Comparison of ENCODE assay signal across 20 cellular contexts in genomic region chr2:60837123-60837522, GRCh38. TPM values are rescaled to one million over a fixed set of nuclear protein-coding genes. Genes with fewer than 3 reads are reported as not detected.
A peak's percentile ranks its signal among the peaks of the same experiment; 100 is the strongest.
DNase-seq lines count a peak whose midpoint lies in the region; ATAC-seq, FAIRE-seq and TF ChIP-seq lines count a peak whose summit lies in the region.
"Had no signal": no experiment of that assay in that cellular context is flagged by ENCODE, and none has a peak within 500 bp of the region (broad histone marks: within the 10 kb centered on the region; RNA-seq: fewer than 3 reads in every experiment).

No MANE protein-coding gene starts in this region.

- no peak overlapping the region for H3K4me2 ChIP-seq in K562 (ENCODE audit: insufficient read depth, low read length)

- H3K27me3 ChIP-seq in K562 (ENCODE audit: control insufficient read depth in 2 of 2, insufficient read depth in 2 of 2, low read length in 2 of 2) (peaks cover 4 to 23% of the 10 kb centered on the region in 2 experiments; a peak in 4 of 5 replicates), esophagus muscularis mucosa (peaks cover 0 to 5% (median 0%) of the 10 kb centered on the region in 4 donors)
- H3K27me3 ChIP-seq: body of pancreas, right lobe of liver, suprapubic skin had no signal

- CTCF ChIA-PET in K562 (lab: Yijun Ruan, JAX; ENCODE audit: low intra/inter-chr PET ratio) = no interaction called here

- BruUV-seq in K562 (replicated peaks; lab: Mats Ljungman, UMichigan) = no TSS peak

- H3K9me1 ChIP-seq in K562 (ENCODE audit: control insufficient read depth, insufficient read depth, low read length) = no peaks in the 10 kb centered on the region

- no peak for FAIRE-seq in K562 (lab: Jason Lieb, UNC)
- FAIRE-seq: HTR-8/SVneo had no signal

- TF ChIP-seq RAD21 in K562 (CRISPR knock-in tag; conservative IDR thresholded peaks at IDR 0.05 in 1 of 2, IDR thresholded peaks at IDR 0.05 in 1 of 2) = no peak

- TF ChIP-seq POLR2A in K562 (conservative IDR thresholded peaks at IDR 0.05) = no peak
- no peak for TF ChIP-seq POLR2A in esophagus muscularis mucosa (IDR thresholded peaks at IDR 0.05; ENCODE audit: low read depth)

- POLR2A ChIA-PET in K562 (lab: Yijun Ruan, JAX) = interaction anchor here (0.9 to 1.3 kb wide), 5 partner anchors 7 to 44 kb away, joined by 3 to 5 read pairs (median 4); partner anchors contain the start of gene REL

- no peaks in the 10 kb centered on the region for H3K79me2 ChIP-seq in K562 (ENCODE audit: control insufficient read depth, insufficient read depth, low read length)

- WGBS in K562 (ENCODE audit: insufficient coverage, low coverage, missing lambda C conversion rate) = 0% methylated on average over 1 of the region's 1 CpG
- WGBS in esophagus muscularis mucosa = 86% methylated on average over 1 of the region's 1 CpG

- ATAC-seq in GM18502 (IDR thresholded peaks at IDR 0.05; ENCODE audit: poor library complexity, unreplicated experiment) (peak; percentile 21), GM21390 (IDR thresholded peaks at IDR 0.05; ENCODE audit: unreplicated experiment) (peak; percentile 23), HG03095 (IDR thresholded peaks at IDR 0.05; ENCODE audit: unreplicated experiment) (peak; percentile 23), K562 (no peak)
- ATAC-seq: activated naive CD4-positive, alpha-beta T cell treated with anti-CD3 and anti-CD28 coated beads, Interleukin-2, amount 50 U/mL, for 72 hours; body of pancreas; Panc1; right lobe of liver had no signal

- H3K27ac ChIP-seq in K562 (ENCODE audit: extremely low read depth, low read depth, low read length) = no peak overlapping the region
- no peak overlapping the region for H3K27ac ChIP-seq in esophagus muscularis mucosa (replicated peaks in 1 of 4)
- H3K27ac ChIP-seq: body of pancreas, right lobe of liver, suprapubic skin had no signal

- H3K4me1 ChIP-seq in K562 (replicated peaks in 1 of 2; ENCODE audit: control insufficient read depth in 2 of 2, insufficient read depth in 2 of 2, low read length in 2 of 2) = no peaks in the 10 kb centered on the region
- no peaks in the 10 kb centered on the region for H3K4me1 ChIP-seq in esophagus muscularis mucosa
- H3K4me1 ChIP-seq: body of pancreas, right lobe of liver, suprapubic skin had no signal

- in situ Hi-C loops in K562 (cut with MboI) = no loop called here

- H2AFZ ChIP-seq in K562 (ENCODE audit: low read depth, low read length) = no peak overlapping the region

- no peak overlapping the region for H3K9ac ChIP-seq in K562 (ENCODE audit: insufficient read depth in 1 of 2, low read depth in 2 of 2, low read length in 2 of 2)

- no peak for DNase-seq in K562 (ENCODE audit: extremely low read depth in 1 of 4, low spot score in 3 of 4)
- DNase-seq in COLO668 (lab: John Stamatoyannopoulos, UW; ENCODE audit: unreplicated experiment) = no peak
- no peak for DNase-seq in DMS 273 (lab: John Stamatoyannopoulos, UW; ENCODE audit: unreplicated experiment)
- DNase-seq in D341Med (ENCODE audit: low spot score) = no peak
- no peak for DNase-seq in esophagus muscularis mucosa (ENCODE audit: extremely low spot score)
- DNase-seq: activated T-cell treated with anti-CD3 and anti-CD28 coated beads, Interleukin-2, amount 50 U/mL, for 1 hour; body of pancreas; Calu3; GDM1; HFFc6; NCI-H2081 treated with DMSO at 0.1 percent for 48 hours; NCI-H524 treated with DMSO at 0.1 percent for 48 hours; right lobe of liver had no signal

- H3K4me3 ChIP-seq in K562 (no peak overlapping the region), esophagus muscularis mucosa (no peak overlapping the region)
- H3K4me3 ChIP-seq: body of pancreas, right lobe of liver, suprapubic skin had no signal

- TF ChIP-seq EP300 in K562 (IDR thresholded peaks at IDR 0.05; ENCODE audit: low read length) = no peak
- TF ChIP-seq EP300 in esophagus muscularis mucosa (IDR thresholded peaks at IDR 0.05) = no peak

- no peaks in the 10 kb centered on the region for H3K36me3 ChIP-seq in K562 (ENCODE audit: control insufficient read depth, insufficient read depth, low read length)
- H3K36me3 ChIP-seq in esophagus muscularis mucosa = no peaks in the 10 kb centered on the region
- H3K36me3 ChIP-seq: right lobe of liver, suprapubic skin had no signal

- H3K9me3 ChIP-seq in K562 (replicated peaks; ENCODE audit: control insufficient read depth, insufficient read depth, low read depth, low read length) (no peaks in the 10 kb centered on the region), esophagus muscularis mucosa (no peaks in the 10 kb centered on the region)
- H3K9me3 ChIP-seq: body of pancreas, right lobe of liver, suprapubic skin had no signal

- TF ChIP-seq CTCF in K562 (IDR thresholded peaks at IDR 0.05 in 2 of 3, conservative IDR thresholded peaks at IDR 0.05 in 1 of 3; ENCODE audit: insufficient read depth in 2 of 3, low read depth in 1 of 3, low read length in 3 of 3) (no peak), esophagus muscularis mucosa (IDR thresholded peaks at IDR 0.05) (no peak)

- intact Hi-C loops in K562 (cut with micrococcal nuclease) (no loop called here), esophagus muscularis mucosa (cut with DNase I) (no loop called here)

- H4K20me1 ChIP-seq in K562 (replicated peaks; ENCODE audit: control insufficient read depth, insufficient read depth, low read length) = no peaks in the 10 kb centered on the region

TF ChIP-seq in K562, 482 proteins besides CTCF, POLR2A, EP300 and RAD21:
- TF ChIP-seq RFX1 (IDR thresholded peaks at IDR 0.05) (no peak), SPI1 (IDR thresholded peaks at IDR 0.05; ENCODE audit: borderline replicate concordance, low read depth, low read length) (peak; percentile 85)

RNA-seq across cellular contexts. Expression of gene REL, which starts 44.3 kb away (rescaled TPM):
- 15.4 and 39.4 TPM in 2 replicates for total RNA-seq in K562 (2011; cell fraction: chromatin; rRNA removed; ENCODE audit: low replicate concordance)
- 5.3 and 7.2 TPM in 2 replicates for total RNA-seq in K562 (2011; cell fraction: nucleolus; rRNA removed)
- 14.2 and 23.3 TPM in 2 replicates for total RNA-seq in K562 (2011; cell fraction: nucleoplasm; rRNA removed)
- 4.7 and 5.6 TPM in 2 replicates for total RNA-seq in K562 (2014; rRNA removed)
- 8.0 and 10.1 TPM in 2 replicates for total RNA-seq in K562 (2014; rRNA removed; fragmentation: Illumina TruSeq; extraction: Trizol)
- total RNA-seq in K562 (2015; rRNA removed; fragmentation: Illumina TruSeq; extraction: Trizol) = 7.5 and 8.6 TPM in 2 replicates
- total RNA-seq in K562 (2021) = 6.6 and 6.7 TPM in 2 replicates
- polyA plus RNA-seq in K562 (2011; rRNA removed) = 5.9 and 6.5 TPM in 2 replicates
- polyA plus RNA-seq in K562 (2011; cell fraction: cytosol; rRNA removed) = 2.5 and 4.7 TPM in 2 replicates
- polyA plus RNA-seq in K562 (2011; cell fraction: nucleus; rRNA removed) = 5.7 and 6.3 TPM in 2 replicates
- 3.2 and 3.4 TPM in 2 replicates for polyA plus RNA-seq in K562 (2012)
- 5.8 and 6.3 TPM in 2 replicates for polyA plus RNA-seq in K562 (2014; fragmentation: Illumina TruSeq; extraction: Trizol)
- polyA plus RNA-seq in K562 (2014; fragmentation: Nextera tagmentation; extraction: Ambion mirVana) = 1 to 10 TPM in 1 of 2 experiments, under 1 TPM in 1; 0.63 to 2.4 TPM
- polyA plus RNA-seq in K562 (2014; rRNA removed) = 3.1 and 4.4 TPM in 2 replicates
- polyA minus RNA-seq in K562 (2011; rRNA and poly(A)+ RNA removed) = 21.5 and 25.4 TPM in 2 replicates
- polyA minus RNA-seq in K562 (2011; cell fraction: cytosol; rRNA and poly(A)+ RNA removed) = 7.8 and 8.3 TPM in 2 replicates
- polyA minus RNA-seq in K562 (2011; cell fraction: nucleus; rRNA and poly(A)+ RNA removed) = 5.3 and 13.2 TPM in 2 replicates
- 10 to 100 TPM in 1 of 4 donors, 1 to 10 TPM in 3; 9.1 to 16.2 (median 9.5) TPM for total RNA-seq in esophagus muscularis mucosa
